Comparison of ENCODE assay signal across 20 cellular contexts in genomic region chr2:79702934-79703333, GRCh38.
"Had no signal": no experiment of that assay in that cellular context is flagged by ENCODE, and none has a peak within 500 bp of the region (broad histone marks: within the 10 kb centered on the region; RNA-seq: fewer than 3 reads in every experiment).

No MANE protein-coding gene starts in this region.

- H3K4me3 ChIP-seq: cardiac muscle cell, dorsolateral prefrontal cortex, gastrocnemius medialis, left lung, mucosa of descending colon, right atrium auricular region, skin epidermis, tibial artery had no signal

- H3K9me3 ChIP-seq: gastrocnemius medialis, left lung, mucosa of descending colon, right atrium auricular region, tibial artery had no signal

- H3K4me3 Mint-ChIP-seq: activated B cell treated with CpG ODN at 0.5 μM for 24 hours; activated CD8-positive, alpha-beta T cell treated with anti-CD3 and anti-CD28 coated beads, Interleukin-2, amount 10 ng/mL, durations not matched to agents 7 days and 5 days; activated naive CD4-positive, alpha-beta T cell treated with anti-CD3 and anti-CD28 coated beads, Interleukin-2, amount 50 U/mL, for 24 hours; endodermal cell; natural killer cell treated with Interleukin-12 subunit alpha and Interleukin-12 subunit beta and Interleukin-15 and Interleukin-18, amount 100 ng/mL, for 72 hours had no signal

- H3K9me3 Mint-ChIP-seq: endodermal cell had no signal

- DNase-seq: activated B cell treated with CpG ODN at 0.5 μM for 24 hours; activated CD4-positive, alpha-beta T cell treated with anti-CD3 and anti-CD28 coated beads for 48 hours; activated CD8-positive, alpha-beta memory T cell treated with anti-CD3 and anti-CD28 coated beads, Interleukin-2, amount 50 U/mL, for 4 hours; activated CD8-positive, alpha-beta T cell treated with anti-CD3 and anti-CD28 coated beads, Interleukin-2, amount 10 ng/mL, durations not matched to agents 7 days and 5 days; activated effector memory CD4-positive, alpha-beta T cell treated with anti-CD3 and anti-CD28 coated beads, Interleukin-2, amount 50 U/mL, for 16 hours; activated T-cell treated with anti-CD3 and anti-CD28 coated beads, Interleukin-2, amount 50 U/mL, for 48 hours; dorsolateral prefrontal cortex; endodermal cell; gastrocnemius medialis; left lung; mucosa of descending colon; stimulated activated CD4-positive, alpha-beta T cell treated with anti-CD3 and anti-CD28 coated beads, Interleukin-4, amount 100 ng/mL, for 24 hours; stimulated activated naive CD4-positive, alpha-beta T cell; tibial artery had no signal

- H3K4me1 ChIP-seq: gastrocnemius medialis, left lung, right atrium auricular region, tibial artery had no signal

- H3K27ac ChIP-seq: cardiac muscle cell, gastrocnemius medialis, left lung, right atrium auricular region, skin epidermis, tibial artery had no signal

- H3K36me3 Mint-ChIP-seq: activated naive CD4-positive, alpha-beta T cell treated with anti-CD3 and anti-CD28 coated beads, Interleukin-2, amount 50 U/mL, for 24 hours; natural killer cell treated with Interleukin-12 subunit alpha and Interleukin-12 subunit beta and Interleukin-15 and Interleukin-18, amount 100 ng/mL, for 72 hours had no signal

- ATAC-seq: activated CD8-positive, alpha-beta T cell treated with anti-CD3 and anti-CD28 coated beads, Interleukin-2, amount 10 ng/mL, durations not matched to agents 7 days and 5 days; gastrocnemius medialis; left lung; mucosa of descending colon; natural killer cell treated with Interleukin-12 subunit alpha and Interleukin-12 subunit beta and Interleukin-15 and Interleukin-18, amount 100 ng/mL, for 72 hours had no signal

- H3K27ac Mint-ChIP-seq: activated B cell treated with CpG ODN at 0.5 μM for 24 hours; activated CD8-positive, alpha-beta T cell treated with anti-CD3 and anti-CD28 coated beads, Interleukin-2, amount 10 ng/mL, durations not matched to agents 7 days and 5 days; activated naive CD4-positive, alpha-beta T cell treated with anti-CD3 and anti-CD28 coated beads, Interleukin-2, amount 50 U/mL, for 24 hours; endodermal cell; natural killer cell treated with Interleukin-12 subunit alpha and Interleukin-12 subunit beta and Interleukin-15 and Interleukin-18, amount 100 ng/mL, for 72 hours; progenitor cell of endocrine pancreas had no signal

- H3K27me3 ChIP-seq: cardiac muscle cell, dorsolateral prefrontal cortex, gastrocnemius medialis, left lung, right atrium auricular region, tibial artery had no signal

- H3K36me3 ChIP-seq: cardiac muscle cell, gastrocnemius medialis, left lung, right atrium auricular region, tibial artery had no signal

- H3K27me3 Mint-ChIP-seq: activated B cell treated with CpG ODN at 0.5 μM for 24 hours; activated naive CD4-positive, alpha-beta T cell treated with anti-CD3 and anti-CD28 coated beads, Interleukin-2, amount 50 U/mL, for 24 hours; natural killer cell treated with Interleukin-12 subunit alpha and Interleukin-12 subunit beta and Interleukin-15 and Interleukin-18, amount 100 ng/mL, for 72 hours; progenitor cell of endocrine pancreas had no signal

- H3K4me1 Mint-ChIP-seq: activated B cell treated with CpG ODN at 0.5 μM for 24 hours; activated naive CD4-positive, alpha-beta T cell treated with anti-CD3 and anti-CD28 coated beads, Interleukin-2, amount 50 U/mL, for 24 hours had no signal
